ENCODE assay signal across 1 cellular context in the genomic region with DNA sequence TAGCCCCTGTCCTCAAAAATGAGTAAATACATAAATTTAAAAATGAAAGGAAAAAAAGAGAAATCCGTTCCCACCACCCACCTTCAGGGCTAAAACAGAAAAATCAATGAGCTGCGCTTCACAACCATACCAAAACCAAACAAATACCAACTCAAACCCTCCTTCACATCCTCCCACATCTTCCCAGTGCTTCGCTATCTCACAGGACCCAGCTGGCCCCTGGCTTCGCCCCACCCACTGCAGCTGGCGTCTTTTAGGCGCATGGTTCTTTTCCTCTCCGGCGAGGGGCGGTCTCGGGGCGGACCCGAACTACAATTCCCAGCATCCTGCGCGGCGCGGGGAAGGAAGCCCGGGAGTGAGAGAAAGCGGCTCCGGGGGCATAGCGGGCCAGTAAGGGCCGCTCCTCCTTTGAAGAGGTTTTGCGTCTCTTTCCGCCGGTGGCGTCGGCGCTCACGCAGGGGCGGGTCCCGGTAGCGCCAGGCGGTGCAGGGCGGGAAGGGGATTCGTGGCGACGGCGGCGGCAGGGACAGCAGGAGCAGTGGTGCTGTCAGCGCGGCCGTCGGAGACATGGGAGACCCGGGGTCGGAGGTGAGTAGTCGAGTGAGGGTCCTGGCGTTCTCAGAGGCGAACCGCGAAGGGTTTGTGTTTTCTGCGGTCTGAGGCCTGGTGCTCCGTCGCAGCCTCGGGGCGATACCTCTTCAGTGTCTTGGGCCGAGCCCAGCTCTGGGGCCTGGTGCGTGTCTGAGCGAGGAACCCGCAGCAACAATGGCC.
TF ChIP-seq lines count a peak whose summit lies in the region.

A gene with protein sequence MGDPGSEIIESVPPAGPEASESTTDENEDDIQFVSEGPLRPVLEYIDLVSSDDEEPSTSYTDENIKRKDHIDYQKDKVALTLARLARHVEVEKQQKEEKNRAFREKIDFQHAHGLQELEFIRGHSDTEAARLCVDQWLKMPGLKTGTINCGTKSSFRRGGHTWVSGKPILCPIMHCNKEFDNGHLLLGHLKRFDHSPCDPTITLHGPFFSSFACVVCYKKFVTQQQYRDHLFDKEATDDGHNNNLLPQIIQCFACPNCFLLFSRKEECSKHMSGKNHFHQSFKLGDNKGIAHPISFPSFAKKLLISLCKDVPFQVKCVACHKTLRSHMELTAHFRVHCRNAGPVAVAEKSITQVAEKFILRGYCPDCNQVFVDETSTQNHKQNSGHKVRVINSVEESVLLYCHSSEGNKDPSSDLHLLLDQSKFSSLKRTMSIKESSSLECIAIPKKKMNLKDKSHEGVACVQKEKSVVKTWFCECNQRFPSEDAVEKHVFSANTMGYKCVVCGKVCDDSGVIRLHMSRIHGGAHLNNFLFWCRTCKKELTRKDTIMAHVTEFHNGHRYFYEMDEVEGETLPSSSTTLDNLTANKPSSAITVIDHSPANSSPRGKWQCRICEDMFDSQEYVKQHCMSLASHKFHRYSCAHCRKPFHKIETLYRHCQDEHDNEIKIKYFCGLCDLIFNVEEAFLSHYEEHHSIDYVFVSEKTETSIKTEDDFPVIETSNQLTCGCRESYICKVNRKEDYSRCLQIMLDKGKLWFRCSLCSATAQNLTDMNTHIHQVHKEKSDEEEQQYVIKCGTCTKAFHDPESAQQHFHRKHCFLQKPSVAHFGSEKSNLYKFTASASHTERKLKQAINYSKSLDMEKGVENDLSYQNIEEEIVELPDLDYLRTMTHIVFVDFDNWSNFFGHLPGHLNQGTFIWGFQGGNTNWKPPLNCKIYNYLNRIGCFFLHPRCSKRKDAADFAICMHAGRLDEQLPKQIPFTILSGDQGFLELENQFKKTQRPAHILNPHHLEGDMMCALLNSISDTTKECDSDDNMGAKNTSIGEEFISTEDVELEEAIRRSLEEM (plus strand): TSS at position 502 of the 771 bp plus-strand sequence. CDS start 66 bp downstream, at position 568.

TF ChIP-seq in WTC11, 78 proteins besides CTCF, POLR2A, EP300 and RAD21 (continued from another document):
- TF ChIP-seq, protein P1, sequence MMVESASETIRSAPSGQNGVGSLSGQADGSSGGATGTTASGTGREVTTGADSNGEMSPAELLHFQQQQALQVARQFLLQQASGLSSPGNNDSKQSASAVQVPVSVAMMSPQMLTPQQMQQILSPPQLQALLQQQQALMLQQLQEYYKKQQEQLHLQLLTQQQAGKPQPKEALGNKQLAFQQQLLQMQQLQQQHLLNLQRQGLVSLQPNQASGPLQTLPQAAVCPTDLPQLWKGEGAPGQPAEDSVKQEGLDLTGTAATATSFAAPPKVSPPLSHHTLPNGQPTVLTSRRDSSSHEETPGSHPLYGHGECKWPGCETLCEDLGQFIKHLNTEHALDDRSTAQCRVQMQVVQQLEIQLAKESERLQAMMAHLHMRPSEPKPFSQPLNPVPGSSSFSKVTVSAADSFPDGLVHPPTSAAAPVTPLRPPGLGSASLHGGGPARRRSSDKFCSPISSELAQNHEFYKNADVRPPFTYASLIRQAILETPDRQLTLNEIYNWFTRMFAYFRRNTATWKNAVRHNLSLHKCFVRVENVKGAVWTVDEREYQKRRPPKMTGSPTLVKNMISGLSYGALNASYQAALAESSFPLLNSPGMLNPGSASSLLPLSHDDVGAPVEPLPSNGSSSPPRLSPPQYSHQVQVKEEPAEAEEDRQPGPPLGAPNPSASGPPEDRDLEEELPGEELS (CRISPR knock-in tag; IDR thresholded peaks at IDR 0.05): peak; percentile 72; the same call in 1 of the 2 replicates
- TF ChIP-seq GABPB1 (CRISPR knock-in tag; IDR thresholded peaks at IDR 0.05): peak; percentile 85
- no peak for TF ChIP-seq EMX1 (CRISPR knock-in tag; IDR thresholded peaks at IDR 0.05)
- TF ChIP-seq, protein P2, sequence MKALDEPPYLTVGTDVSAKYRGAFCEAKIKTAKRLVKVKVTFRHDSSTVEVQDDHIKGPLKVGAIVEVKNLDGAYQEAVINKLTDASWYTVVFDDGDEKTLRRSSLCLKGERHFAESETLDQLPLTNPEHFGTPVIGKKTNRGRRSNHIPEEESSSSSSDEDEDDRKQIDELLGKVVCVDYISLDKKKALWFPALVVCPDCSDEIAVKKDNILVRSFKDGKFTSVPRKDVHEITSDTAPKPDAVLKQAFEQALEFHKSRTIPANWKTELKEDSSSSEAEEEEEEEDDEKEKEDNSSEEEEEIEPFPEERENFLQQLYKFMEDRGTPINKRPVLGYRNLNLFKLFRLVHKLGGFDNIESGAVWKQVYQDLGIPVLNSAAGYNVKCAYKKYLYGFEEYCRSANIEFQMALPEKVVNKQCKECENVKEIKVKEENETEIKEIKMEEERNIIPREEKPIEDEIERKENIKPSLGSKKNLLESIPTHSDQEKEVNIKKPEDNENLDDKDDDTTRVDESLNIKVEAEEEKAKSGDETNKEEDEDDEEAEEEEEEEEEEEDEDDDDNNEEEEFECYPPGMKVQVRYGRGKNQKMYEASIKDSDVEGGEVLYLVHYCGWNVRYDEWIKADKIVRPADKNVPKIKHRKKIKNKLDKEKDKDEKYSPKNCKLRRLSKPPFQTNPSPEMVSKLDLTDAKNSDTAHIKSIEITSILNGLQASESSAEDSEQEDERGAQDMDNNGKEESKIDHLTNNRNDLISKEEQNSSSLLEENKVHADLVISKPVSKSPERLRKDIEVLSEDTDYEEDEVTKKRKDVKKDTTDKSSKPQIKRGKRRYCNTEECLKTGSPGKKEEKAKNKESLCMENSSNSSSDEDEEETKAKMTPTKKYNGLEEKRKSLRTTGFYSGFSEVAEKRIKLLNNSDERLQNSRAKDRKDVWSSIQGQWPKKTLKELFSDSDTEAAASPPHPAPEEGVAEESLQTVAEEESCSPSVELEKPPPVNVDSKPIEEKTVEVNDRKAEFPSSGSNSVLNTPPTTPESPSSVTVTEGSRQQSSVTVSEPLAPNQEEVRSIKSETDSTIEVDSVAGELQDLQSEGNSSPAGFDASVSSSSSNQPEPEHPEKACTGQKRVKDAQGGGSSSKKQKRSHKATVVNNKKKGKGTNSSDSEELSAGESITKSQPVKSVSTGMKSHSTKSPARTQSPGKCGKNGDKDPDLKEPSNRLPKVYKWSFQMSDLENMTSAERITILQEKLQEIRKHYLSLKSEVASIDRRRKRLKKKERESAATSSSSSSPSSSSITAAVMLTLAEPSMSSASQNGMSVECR (CRISPR knock-in tag; IDR thresholded peaks at IDR 0.05; ENCODE audit: borderline replicate concordance): peak; percentile 79; the same call in 1 of the 2 replicates
- TF ChIP-seq, protein P3, sequence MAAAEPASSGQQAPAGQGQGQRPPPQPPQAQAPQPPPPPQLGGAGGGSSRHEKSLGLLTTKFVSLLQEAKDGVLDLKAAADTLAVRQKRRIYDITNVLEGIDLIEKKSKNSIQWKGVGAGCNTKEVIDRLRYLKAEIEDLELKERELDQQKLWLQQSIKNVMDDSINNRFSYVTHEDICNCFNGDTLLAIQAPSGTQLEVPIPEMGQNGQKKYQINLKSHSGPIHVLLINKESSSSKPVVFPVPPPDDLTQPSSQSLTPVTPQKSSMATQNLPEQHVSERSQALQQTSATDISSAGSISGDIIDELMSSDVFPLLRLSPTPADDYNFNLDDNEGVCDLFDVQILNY (CRISPR knock-in tag; IDR thresholded peaks at IDR 0.05): peak; percentile 71; the same call in 1 of the 2 replicates
- no peak for TF ChIP-seq TP53 (CRISPR knock-in tag; IDR thresholded peaks at IDR 0.05)
- TF ChIP-seq, protein P4, sequence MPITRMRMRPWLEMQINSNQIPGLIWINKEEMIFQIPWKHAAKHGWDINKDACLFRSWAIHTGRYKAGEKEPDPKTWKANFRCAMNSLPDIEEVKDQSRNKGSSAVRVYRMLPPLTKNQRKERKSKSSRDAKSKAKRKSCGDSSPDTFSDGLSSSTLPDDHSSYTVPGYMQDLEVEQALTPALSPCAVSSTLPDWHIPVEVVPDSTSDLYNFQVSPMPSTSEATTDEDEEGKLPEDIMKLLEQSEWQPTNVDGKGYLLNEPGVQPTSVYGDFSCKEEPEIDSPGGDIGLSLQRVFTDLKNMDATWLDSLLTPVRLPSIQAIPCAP (CRISPR knock-in tag; IDR thresholded peaks at IDR 0.05): no peak
- TF ChIP-seq, protein P5, sequence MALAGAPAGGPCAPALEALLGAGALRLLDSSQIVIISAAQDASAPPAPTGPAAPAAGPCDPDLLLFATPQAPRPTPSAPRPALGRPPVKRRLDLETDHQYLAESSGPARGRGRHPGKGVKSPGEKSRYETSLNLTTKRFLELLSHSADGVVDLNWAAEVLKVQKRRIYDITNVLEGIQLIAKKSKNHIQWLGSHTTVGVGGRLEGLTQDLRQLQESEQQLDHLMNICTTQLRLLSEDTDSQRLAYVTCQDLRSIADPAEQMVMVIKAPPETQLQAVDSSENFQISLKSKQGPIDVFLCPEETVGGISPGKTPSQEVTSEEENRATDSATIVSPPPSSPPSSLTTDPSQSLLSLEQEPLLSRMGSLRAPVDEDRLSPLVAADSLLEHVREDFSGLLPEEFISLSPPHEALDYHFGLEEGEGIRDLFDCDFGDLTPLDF (CRISPR knock-in tag; IDR thresholded peaks at IDR 0.05): no peak
- peak; percentile 51; the same call in 1 of the 2 replicates for TF ChIP-seq ETV6 (CRISPR knock-in tag; IDR thresholded peaks at IDR 0.05)
- TF ChIP-seq PRRX2 (CRISPR knock-in tag; IDR thresholded peaks at IDR 0.05): no peak
- TF ChIP-seq SP1 (CRISPR knock-in tag; conservative IDR thresholded peaks at IDR 0.05): peak; percentile 75
- TF ChIP-seq SOX15 (CRISPR knock-in tag; IDR thresholded peaks at IDR 0.05): no peak
- no peak for TF ChIP-seq IRF2 (CRISPR knock-in tag; IDR thresholded peaks at IDR 0.05; ENCODE audit: borderline replicate concordance, low read depth)
- TF ChIP-seq TEAD1 (CRISPR knock-in tag; IDR thresholded peaks at IDR 0.05): peak; percentile 71
- no peak for TF ChIP-seq OVOL2 (CRISPR knock-in tag; IDR thresholded peaks at IDR 0.05; ENCODE audit: borderline replicate concordance)
- TF ChIP-seq ESRRA (CRISPR knock-in tag; IDR thresholded peaks at IDR 0.05; ENCODE audit: borderline replicate concordance): no peak
- TF ChIP-seq NR2C2 (CRISPR knock-in tag; IDR thresholded peaks at IDR 0.05): no peak
- TF ChIP-seq, protein P6, sequence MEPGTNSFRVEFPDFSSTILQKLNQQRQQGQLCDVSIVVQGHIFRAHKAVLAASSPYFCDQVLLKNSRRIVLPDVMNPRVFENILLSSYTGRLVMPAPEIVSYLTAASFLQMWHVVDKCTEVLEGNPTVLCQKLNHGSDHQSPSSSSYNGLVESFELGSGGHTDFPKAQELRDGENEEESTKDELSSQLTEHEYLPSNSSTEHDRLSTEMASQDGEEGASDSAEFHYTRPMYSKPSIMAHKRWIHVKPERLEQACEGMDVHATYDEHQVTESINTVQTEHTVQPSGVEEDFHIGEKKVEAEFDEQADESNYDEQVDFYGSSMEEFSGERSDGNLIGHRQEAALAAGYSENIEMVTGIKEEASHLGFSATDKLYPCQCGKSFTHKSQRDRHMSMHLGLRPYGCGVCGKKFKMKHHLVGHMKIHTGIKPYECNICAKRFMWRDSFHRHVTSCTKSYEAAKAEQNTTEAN (CRISPR knock-in tag; IDR thresholded peaks at IDR 0.05): no peak
- TF ChIP-seq, protein P7, sequence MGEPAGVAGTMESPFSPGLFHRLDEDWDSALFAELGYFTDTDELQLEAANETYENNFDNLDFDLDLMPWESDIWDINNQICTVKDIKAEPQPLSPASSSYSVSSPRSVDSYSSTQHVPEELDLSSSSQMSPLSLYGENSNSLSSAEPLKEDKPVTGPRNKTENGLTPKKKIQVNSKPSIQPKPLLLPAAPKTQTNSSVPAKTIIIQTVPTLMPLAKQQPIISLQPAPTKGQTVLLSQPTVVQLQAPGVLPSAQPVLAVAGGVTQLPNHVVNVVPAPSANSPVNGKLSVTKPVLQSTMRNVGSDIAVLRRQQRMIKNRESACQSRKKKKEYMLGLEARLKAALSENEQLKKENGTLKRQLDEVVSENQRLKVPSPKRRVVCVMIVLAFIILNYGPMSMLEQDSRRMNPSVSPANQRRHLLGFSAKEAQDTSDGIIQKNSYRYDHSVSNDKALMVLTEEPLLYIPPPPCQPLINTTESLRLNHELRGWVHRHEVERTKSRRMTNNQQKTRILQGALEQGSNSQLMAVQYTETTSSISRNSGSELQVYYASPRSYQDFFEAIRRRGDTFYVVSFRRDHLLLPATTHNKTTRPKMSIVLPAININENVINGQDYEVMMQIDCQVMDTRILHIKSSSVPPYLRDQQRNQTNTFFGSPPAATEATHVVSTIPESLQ (CRISPR knock-in tag; IDR thresholded peaks at IDR 0.05): no peak
- TF ChIP-seq NFATC4 (CRISPR knock-in tag; IDR thresholded peaks at IDR 0.05): no peak
